In the genomic region with DNA sequence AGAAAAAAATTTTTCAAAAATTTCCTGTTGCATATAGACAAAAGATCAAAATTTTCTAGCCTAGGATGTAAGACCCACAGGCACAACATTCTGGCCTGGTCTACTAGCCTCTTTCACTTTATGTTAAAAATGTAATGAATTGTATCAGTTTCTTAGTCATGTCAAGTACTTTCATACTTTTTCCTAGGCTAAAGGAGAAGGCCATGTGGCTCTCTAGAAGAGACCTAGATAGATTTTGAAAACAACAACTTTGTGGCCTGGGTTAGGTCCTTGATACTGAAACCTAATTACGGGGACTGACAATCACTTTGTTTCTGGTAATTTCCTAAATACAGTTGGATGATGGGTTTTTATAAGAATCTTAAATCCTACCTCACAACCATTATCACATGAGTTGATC, we compare ENCODE assay signal across 28 cellular contexts.
"Had no signal": no experiment of that assay in that cellular context is flagged by ENCODE, and none has a peak within 500 bp of the region (broad histone marks: within the 10 kb centered on the region; RNA-seq: fewer than 3 reads in every experiment).

No MANE protein-coding gene starts in this region.

- H3K27ac ChIP-seq: stomach, suprapubic skin, testis, thoracic aorta, thyroid gland, tibial artery, tibial nerve, transverse colon, upper lobe of left lung, upper lobe of right lung, uterus, vagina had no signal

- H3K9me3 ChIP-seq: stomach, suprapubic skin, testis, thoracic aorta, thyroid gland, tibial artery, tibial nerve, transverse colon, upper lobe of left lung, upper lobe of right lung, uterus, vagina had no signal

- H3K4me1 Mint-ChIP-seq: stimulated activated effector memory CD8-positive, alpha-beta T cell treated with anti-CD3 and anti-CD28 coated beads, Interleukin-12 subunit alpha, Interleukin-12 subunit beta, amount 100 ng/mL, for 72 hours; stimulated activated memory B cell treated with anti-CD40 and anti-IgM and Interleukin-4, amounts not matched to agents 10 μg/mL and 1 μg/mL and 100 μg/mL, for 72 hours; stimulated activated naive B cell treated with anti-CD40 and anti-IgM and Interleukin-4, amounts not matched to agents 10 μg/mL and 1 μg/mL and 100 μg/mL, for 72 hours; stimulated activated naive CD8-positive, alpha-beta T cell treated with anti-CD3 and anti-CD28 coated beads, Interleukin-15, amount 100 ng/mL, for 72 hours had no signal

- H3K4me3 ChIP-seq: stomach, suprapubic skin, testis, thoracic aorta, thyroid gland, tibial artery, tibial nerve, transverse colon, upper lobe of left lung, upper lobe of right lung, uterus, vagina had no signal

- H3K27me3 Mint-ChIP-seq: stimulated activated memory B cell treated with anti-CD40 and anti-IgM and Interleukin-4, amounts not matched to agents 10 μg/mL and 1 μg/mL and 100 μg/mL, for 72 hours; stimulated activated naive B cell treated with anti-CD40 and anti-IgM and Interleukin-4, amounts not matched to agents 10 μg/mL and 1 μg/mL and 100 μg/mL, for 72 hours; stimulated activated naive CD8-positive, alpha-beta T cell treated with anti-CD3 and anti-CD28 coated beads, Interleukin-15, amount 100 ng/mL, for 72 hours; stimulated activated naive CD8-positive, alpha-beta T cell treated with anti-CD3 and anti-CD28 coated beads, Interleukin-15, Interleukin-2, amounts not matched to agents 100 ng/mL and 50 ng/mL, for 24 hours; type B pancreatic cell had no signal

- H3K36me3 Mint-ChIP-seq: stimulated activated effector memory CD8-positive, alpha-beta T cell treated with anti-CD3 and anti-CD28 coated beads, Interleukin-12 subunit alpha, Interleukin-12 subunit beta, amount 100 ng/mL, for 72 hours; stimulated activated memory B cell treated with anti-CD40 and anti-IgM and Interleukin-4, amounts not matched to agents 10 μg/mL and 1 μg/mL and 100 μg/mL, for 72 hours; stimulated activated naive B cell treated with anti-CD40 and anti-IgM and Interleukin-4, amounts not matched to agents 10 μg/mL and 1 μg/mL and 100 μg/mL, for 72 hours; type B pancreatic cell had no signal

- H3K4me1 ChIP-seq: stomach, suprapubic skin, testis, thyroid gland, tibial artery, tibial nerve, transverse colon, upper lobe of left lung, upper lobe of right lung, uterus, vagina had no signal

- H3K36me3 ChIP-seq: stomach, suprapubic skin, thoracic aorta, thyroid gland, tibial artery, tibial nerve, transverse colon, upper lobe of left lung, upper lobe of right lung, uterus, vagina had no signal

- H3K9me3 Mint-ChIP-seq: stimulated activated naive CD8-positive, alpha-beta T cell treated with anti-CD3 and anti-CD28 coated beads, Interleukin-15, amount 100 ng/mL, for 72 hours had no signal

- ATAC-seq: stimulated activated effector memory CD8-positive, alpha-beta T cell treated with anti-CD3 and anti-CD28 coated beads, Interleukin-12 subunit alpha, Interleukin-12 subunit beta, amount 100 ng/mL, for 72 hours; stimulated activated memory B cell treated with anti-CD40 and anti-IgM and Interleukin-4, amounts not matched to agents 10 μg/mL and 1 μg/mL and 100 μg/mL, for 72 hours; stimulated activated naive B cell treated with anti-CD40 and anti-IgM and Interleukin-4, amounts not matched to agents 10 μg/mL and 1 μg/mL and 100 μg/mL, for 72 hours; stimulated activated naive CD8-positive, alpha-beta T cell treated with anti-CD3 and anti-CD28 coated beads, Interleukin-15, amount 100 ng/mL, for 72 hours; stimulated activated naive CD8-positive, alpha-beta T cell treated with anti-CD3 and anti-CD28 coated beads, Interleukin-15, Interleukin-2, amounts not matched to agents 100 U/mL and 50 U/mL, for 24 hours; upper lobe of right lung had no signal

- H3K4me3 Mint-ChIP-seq: stimulated activated effector memory CD8-positive, alpha-beta T cell treated with anti-CD3 and anti-CD28 coated beads, Interleukin-12 subunit alpha, Interleukin-12 subunit beta, amount 100 ng/mL, for 72 hours; stimulated activated memory B cell treated with anti-CD40 and anti-IgM and Interleukin-4, amounts not matched to agents 10 μg/mL and 1 μg/mL and 100 μg/mL, for 72 hours; stimulated activated naive B cell treated with anti-CD40 and anti-IgM and Interleukin-4, amounts not matched to agents 10 μg/mL and 1 μg/mL and 100 μg/mL, for 72 hours; stimulated activated naive CD8-positive, alpha-beta T cell treated with anti-CD3 and anti-CD28 coated beads, Interleukin-15, amount 100 ng/mL, for 72 hours; stimulated activated naive CD8-positive, alpha-beta T cell treated with anti-CD3 and anti-CD28 coated beads, Interleukin-15, Interleukin-2, amounts not matched to agents 100 ng/mL and 50 ng/mL, for 24 hours; type B pancreatic cell had no signal

- H3K27me3 ChIP-seq: stomach, suprapubic skin, testis, thyroid gland, tibial artery, tibial nerve, transverse colon, upper lobe of left lung, upper lobe of right lung, uterus, vagina had no signal

- DNase-seq: stimulated activated CD4-positive, alpha-beta T cell treated with anti-CD3 and anti-CD28 coated beads, Interleukin-2, amount 100 ng/mL, for 48 hours; stimulated activated CD4-positive, alpha-beta T cell treated with anti-CD3 and anti-CD28 coated beads, Interleukin-4, amount 100 ng/mL, for 1 hour; stimulated activated CD4-positive, alpha-beta T cell treated with anti-CD3 and anti-CD28 coated beads, Interleukin-4, amount 100 ng/mL, for 24 hours; stimulated activated CD4-positive, alpha-beta T cell treated with anti-CD3 and anti-CD28 coated beads, Interleukin-4, amount 100 ng/mL, for 4 hours; stimulated activated CD8-positive, alpha-beta memory T cell treated with anti-CD3 and anti-CD28 coated beads, Interleukin-4, amount 100 ng/mL, for 48 hours; stimulated activated naive B cell treated with anti-CD40 and anti-IgM and Interleukin-4, amounts not matched to agents 10 μg/mL and 1 μg/mL and 100 μg/mL, for 72 hours; stimulated activated naive CD4-positive, alpha-beta T cell; stimulated activated naive CD4-positive, alpha-beta T cell treated with Interleukin-2 at 50 U/mL for 16 hours; stimulated activated naive CD8-positive, alpha-beta T cell treated with anti-CD3 and anti-CD28 coated beads, Interleukin-15, amount 100 ng/mL, for 72 hours; stimulated activated naive CD8-positive, alpha-beta T cell treated with anti-CD3 and anti-CD28 coated beads, Interleukin-15, Interleukin-2, amounts not matched to agents 100 U/mL and 50 U/mL, for 24 hours; stomach; substantia nigra; testis; thyroid gland; tibial artery; transverse colon; trophoblast cell; upper lobe of left lung; upper lobe of right lung; uterus had no signal
